In genomic region chr9:36293918-36294317, GRCh38 we compare ENCODE assay signal across 24 cellular contexts.
"Had no signal": no experiment of that assay in that cellular context is flagged by ENCODE, and none has a peak within 500 bp of the region (broad histone marks: within the 10 kb centered on the region; RNA-seq: fewer than 3 reads in every experiment).

No MANE protein-coding gene starts in this region.

- H3K9me3 Mint-ChIP-seq: activated CD4-positive, alpha-beta memory T cell treated with anti-CD3 and anti-CD28 coated beads, Interleukin-2, amount 10 ng/mL, durations not matched to agents 7 days and 5 days; activated CD4-positive, alpha-beta T cell treated with anti-CD3 and anti-CD28 coated beads, Interleukin-2, amount 10 ng/mL, durations not matched to agents 7 days and 5 days; activated T-cell treated with anti-CD3 and anti-CD28 coated beads, Interleukin-2, amount 50 U/mL, for 4 hours; activated T-helper 17 cell treated with anti-CD3 and anti-CD28 coated beads, Interleukin-2, amount 50 U/mL, for 72 hours; central memory CD8-positive, alpha-beta T cell; dendritic cell treated with granulocyte-macrophage colony-stimulating factor and Interleukin-4, amounts not matched to agents 40 ng/mL and 50 ng/mL, for 4 days; effector memory CD8-positive, alpha-beta T cell had no signal

- ATAC-seq: activated T-cell treated with anti-CD3 and anti-CD28 coated beads, Interleukin-2, amount 50 U/mL, for 4 hours; activated T-helper 17 cell treated with anti-CD3 and anti-CD28 coated beads, Interleukin-2, amount 50 U/mL, for 72 hours; effector memory CD8-positive, alpha-beta T cell; gastroesophageal sphincter had no signal

- H3K4me3 Mint-ChIP-seq: activated CD4-positive, alpha-beta memory T cell treated with anti-CD3 and anti-CD28 coated beads, Interleukin-2, amount 10 ng/mL, durations not matched to agents 7 days and 5 days; activated CD4-positive, alpha-beta T cell treated with anti-CD3 and anti-CD28 coated beads, Interleukin-2, amount 10 ng/mL, durations not matched to agents 7 days and 5 days; activated naive CD8-positive, alpha-beta T cell; activated T-cell treated with anti-CD3 and anti-CD28 coated beads, Interleukin-2, amount 50 U/mL, for 4 hours; activated T-helper 17 cell treated with anti-CD3 and anti-CD28 coated beads, Interleukin-2, amount 50 U/mL, for 72 hours; central memory CD8-positive, alpha-beta T cell; dendritic cell treated with granulocyte-macrophage colony-stimulating factor and Interleukin-4, amounts not matched to agents 40 ng/mL and 50 ng/mL, for 4 days; effector memory CD8-positive, alpha-beta T cell had no signal

- H3K4me1 Mint-ChIP-seq: activated CD4-positive, alpha-beta memory T cell treated with anti-CD3 and anti-CD28 coated beads, Interleukin-2, amount 10 ng/mL, durations not matched to agents 7 days and 5 days; activated CD4-positive, alpha-beta T cell treated with anti-CD3 and anti-CD28 coated beads, Interleukin-2, amount 10 ng/mL, durations not matched to agents 7 days and 5 days; activated T-helper 17 cell treated with anti-CD3 and anti-CD28 coated beads, Interleukin-2, amount 50 U/mL, for 72 hours; central memory CD8-positive, alpha-beta T cell had no signal

- H3K27me3 Mint-ChIP-seq: activated CD4-positive, alpha-beta memory T cell treated with anti-CD3 and anti-CD28 coated beads, Interleukin-2, amount 10 ng/mL, durations not matched to agents 7 days and 5 days; activated CD4-positive, alpha-beta T cell treated with anti-CD3 and anti-CD28 coated beads, Interleukin-2, amount 10 ng/mL, durations not matched to agents 7 days and 5 days; activated naive CD8-positive, alpha-beta T cell; activated T-helper 17 cell treated with anti-CD3 and anti-CD28 coated beads, Interleukin-2, amount 50 U/mL, for 72 hours; central memory CD8-positive, alpha-beta T cell; dendritic cell treated with granulocyte-macrophage colony-stimulating factor and Interleukin-4, amounts not matched to agents 40 ng/mL and 50 ng/mL, for 4 days; effector memory CD8-positive, alpha-beta T cell had no signal

- DNase-seq: activated CD4-positive, alpha-beta memory T cell treated with anti-CD3 and anti-CD28 coated beads, Interleukin-2, amount 10 ng/mL, durations not matched to agents 7 days and 5 days; activated CD4-positive, alpha-beta T cell treated with anti-CD3 and anti-CD28 coated beads for 1 hour; activated CD4-positive, alpha-beta T cell treated with anti-CD3 and anti-CD28 coated beads for 4 hours; activated CD4-positive, alpha-beta T cell treated with anti-CD3 and anti-CD28 coated beads, Interleukin-2, amount 10 ng/mL, durations not matched to agents 7 days and 5 days; activated CD4-positive, alpha-beta T cell treated with anti-CD3 and anti-CD28 coated beads, Interleukin-2, amount 50 U/mL, for 4 hours; activated CD8-positive, alpha-beta memory T cell treated with anti-CD3 and anti-CD28 coated beads for 24 hours; activated effector memory CD4-positive, alpha-beta T cell treated with Interleukin-2 at 50 U/mL for 16 hours; activated gamma-delta T cell treated with Interleukin-2 at 50 U/mL for 16 hours; activated naive CD4-positive, alpha-beta T cell treated with anti-CD3 and anti-CD28 coated beads, Interleukin-2, amount 50 U/mL, for 16 hours; activated naive CD4-positive, alpha-beta T cell treated with Interleukin-2 at 50 U/mL for 16 hours; activated T-cell treated with anti-CD3 and anti-CD28 coated beads, Interleukin-2, amount 50 U/mL, for 4 hours; amniotic stem cell; anterior cingulate cortex; brain microvascular endothelial cell; dorsolateral prefrontal cortex; effector memory CD8-positive, alpha-beta T cell; esophagus squamous epithelium; foreskin melanocyte; T-helper 2 cell had no signal

- H3K27ac Mint-ChIP-seq: activated CD4-positive, alpha-beta memory T cell treated with anti-CD3 and anti-CD28 coated beads, Interleukin-2, amount 10 ng/mL, durations not matched to agents 7 days and 5 days; activated CD4-positive, alpha-beta T cell treated with anti-CD3 and anti-CD28 coated beads, Interleukin-2, amount 10 ng/mL, durations not matched to agents 7 days and 5 days; activated naive CD8-positive, alpha-beta T cell; activated T-helper 17 cell treated with anti-CD3 and anti-CD28 coated beads, Interleukin-2, amount 50 U/mL, for 72 hours; dendritic cell treated with granulocyte-macrophage colony-stimulating factor and Interleukin-4, amounts not matched to agents 40 ng/mL and 50 ng/mL, for 4 days; effector memory CD8-positive, alpha-beta T cell had no signal
